8 cellular contexts compared by ENCODE assay signal in the genomic region with DNA sequence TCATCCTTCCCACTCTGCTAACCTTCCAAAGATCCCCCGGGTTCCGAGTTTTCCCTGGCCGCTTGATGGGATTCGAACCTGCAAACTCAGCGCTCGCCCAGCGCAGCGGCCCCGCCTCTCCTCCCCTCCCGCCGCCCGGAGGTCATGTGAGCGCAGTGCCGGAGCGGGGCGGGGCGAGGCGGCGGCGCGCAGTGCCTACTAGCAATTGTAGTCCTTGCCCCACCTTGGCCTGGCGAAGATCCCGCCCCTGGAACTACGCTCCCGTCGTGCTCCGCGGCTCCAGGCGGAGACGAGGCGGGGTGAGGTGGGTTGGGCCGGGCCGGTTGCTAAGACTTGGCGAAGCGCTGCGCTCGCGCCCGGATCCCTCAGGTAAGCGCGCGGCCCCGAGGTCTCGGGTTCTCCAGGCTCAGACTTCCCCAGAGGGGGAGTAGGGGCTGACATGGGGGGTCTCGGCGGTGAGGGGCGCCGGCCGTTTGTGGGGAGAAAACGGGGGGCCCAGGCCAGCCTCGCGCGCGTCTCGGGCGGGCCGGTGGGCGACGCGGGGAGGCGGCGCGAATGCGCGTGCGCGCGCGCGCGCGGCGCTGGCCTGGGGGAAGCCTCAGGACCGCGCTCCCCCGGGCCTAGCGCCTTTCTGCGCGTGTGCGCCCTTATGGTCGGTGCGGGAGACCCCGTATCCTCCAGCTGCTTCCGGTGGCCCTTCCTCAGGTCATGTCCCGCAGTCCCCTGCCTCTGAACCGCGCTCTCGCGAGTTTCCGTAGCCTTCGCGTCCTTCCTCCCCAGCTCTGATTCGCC. TPM values are rescaled to one million over a fixed set of nuclear protein-coding genes. Genes with fewer than 3 reads are reported as not detected.
DNase-seq lines count a peak whose midpoint lies in the region; ATAC-seq, FAIRE-seq and TF ChIP-seq lines count a peak whose summit lies in the region.

A gene (plus strand): TSS at position 329 of the 792 bp plus-strand sequence. CDS start 6,649 bp downstream, outside the sequence.
A gene with protein sequence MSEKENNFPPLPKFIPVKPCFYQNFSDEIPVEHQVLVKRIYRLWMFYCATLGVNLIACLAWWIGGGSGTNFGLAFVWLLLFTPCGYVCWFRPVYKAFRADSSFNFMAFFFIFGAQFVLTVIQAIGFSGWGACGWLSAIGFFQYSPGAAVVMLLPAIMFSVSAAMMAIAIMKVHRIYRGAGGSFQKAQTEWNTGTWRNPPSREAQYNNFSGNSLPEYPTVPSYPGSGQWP (plus strand): TSS at position 329 of the 792 bp plus-strand sequence. CDS start 9,621 bp downstream, outside the sequence.

- DNase-seq in GM03348 (ENCODE audit: low spot score) (peak; percentile 99), NCI-H1048 (lab: John Stamatoyannopoulos, UW) (peak; percentile 88), SK-N-MC (ENCODE audit: low read depth, low spot score) (peak; percentile 88), frontal cortex (ENCODE audit: low spot score in 2 of 2) (peak; percentile 97 to 98), substantia nigra (lab: John Stamatoyannopoulos, UW) (peak; percentile 81 to 99 (median 98))
- peak; percentile 99 for DNase-seq in activated naive CD4-positive, alpha-beta T cell treated with anti-CD3 and anti-CD28 coated beads, Interleukin-2, amount 10 ng/mL, durations not matched to agents 7 days and 5 days

- peak within 1 kb of the TSS; percentile 85 for H3K4me3 Mint-ChIP-seq in activated naive CD4-positive, alpha-beta T cell treated with anti-CD3 and anti-CD28 coated beads, Interleukin-2, amount 10 ng/mL, durations not matched to agents 7 days and 5 days

- peak; percentile 74 for TF ChIP-seq CTCF in neutrophil (IDR thresholded peaks at IDR 0.05)

- H3K4me3 ChIP-seq in SK-N-MC (peak within 1 kb of the TSS; percentile 90), neutrophil (ENCODE audit: low read depth in 1 of 2, low read length in 1 of 2) (peak within 1 kb of the TSS; percentile 67 to 68)

- peaks cover 66% of the 10 kb centered on the region for H3K4me1 Mint-ChIP-seq in activated naive CD4-positive, alpha-beta T cell treated with anti-CD3 and anti-CD28 coated beads, Interleukin-2, amount 10 ng/mL, durations not matched to agents 7 days and 5 days

- peaks cover 8% of the 10 kb centered on the region for H3K27me3 ChIP-seq in neutrophil

- H3K9me3 ChIP-seq in SK-N-MC (ENCODE audit: low read depth, low read length) = no peaks in the 10 kb centered on the region
- H3K9me3 ChIP-seq in neutrophil = no peaks in the 10 kb centered on the region

- peak; percentile 75 for ATAC-seq in HG02571 (IDR thresholded peaks at IDR 0.05; ENCODE audit: unreplicated experiment)

- peak within 1 kb of the TSS; percentile 90 for H3K9ac ChIP-seq in SK-N-MC (ENCODE audit: insufficient read length)

- H3K27me3 Mint-ChIP-seq in activated naive CD4-positive, alpha-beta T cell treated with anti-CD3 and anti-CD28 coated beads, Interleukin-2, amount 10 ng/mL, durations not matched to agents 7 days and 5 days = no peaks in the 10 kb centered on the region

- CTCF ChIA-PET in activated naive CD4-positive, alpha-beta T cell treated with anti-CD3 and anti-CD28 coated beads, Interleukin-2, amount 10 ng/mL, durations not matched to agents 7 days and 5 days (lab: Charles Lee) = interaction anchor here (1.0 kb wide), 1 partner anchor 18 kb away, joined by 3 read pairs; no protein-coding TSS in a partner anchor

- H3K9me3 Mint-ChIP-seq in activated naive CD4-positive, alpha-beta T cell treated with anti-CD3 and anti-CD28 coated beads, Interleukin-2, amount 10 ng/mL, durations not matched to agents 7 days and 5 days = no peaks in the 10 kb centered on the region

- peaks cover 6% of the 10 kb centered on the region; the same call in 1 of the 2 replicates for H3K36me3 ChIP-seq in SK-N-MC (ENCODE audit: insufficient read depth, low read length)
- H3K36me3 ChIP-seq in neutrophil = no peaks in the 10 kb centered on the region

- FAIRE-seq in frontal cortex (lab: Jason Lieb, UNC) = no peak

- H3K4me1 ChIP-seq in neutrophil (ENCODE audit: control insufficient read depth in 1 of 2, insufficient read depth in 1 of 2, low read depth in 1 of 2, low read length in 1 of 2) = peaks cover 29 to 37% of the 10 kb centered on the region in 2 experiments

- peaks cover 10% of the 10 kb centered on the region for H3K36me3 Mint-ChIP-seq in activated naive CD4-positive, alpha-beta T cell treated with anti-CD3 and anti-CD28 coated beads, Interleukin-2, amount 10 ng/mL, durations not matched to agents 7 days and 5 days

- H3K27ac ChIP-seq in SK-N-MC (peak within 1 kb of the TSS; percentile 85), neutrophil (peak within 1 kb of the TSS; percentile 85), substantia nigra (ENCODE audit: low read depth, low read length, poor library complexity, severe bottlenecking) (peak within 1 kb of the TSS; percentile 82)

- H3K27ac Mint-ChIP-seq in activated naive CD4-positive, alpha-beta T cell treated with anti-CD3 and anti-CD28 coated beads, Interleukin-2, amount 10 ng/mL, durations not matched to agents 7 days and 5 days = peak within 1 kb of the TSS; percentile 91

RNA-seq across cellular contexts. Expression of the first gene that starts in this region (rescaled TPM):
- total RNA-seq in frontal cortex = 1.2 TPM

RNA-seq across cellular contexts. Expression of the second gene that starts in this region (rescaled TPM):
- 11.4 TPM for total RNA-seq in frontal cortex

Comparison
In these comparisons a context has a peak if more than half of its experiments do, and no peak if none do; other contexts are left out.
1. Peak in every context shown above with its lines: DNase-seq, ATAC-seq, H3K4me3 ChIP-seq and H3K27ac ChIP-seq.